In genomic region chrX:47218280-47218919, GRCh38 we compare ENCODE assay signal across 8 cellular contexts. TPM values are rescaled to one million over a fixed set of nuclear protein-coding genes. Genes with fewer than 3 reads are reported as not detected.
A peak's percentile ranks its signal among the peaks of the same experiment; 100 is the strongest.
DNase-seq lines count a peak whose midpoint lies in the region; ATAC-seq and TF ChIP-seq lines count a peak whose summit lies in the region.

TSS of gene CDK16 (plus strand) at chrX:47218681. CDS start at chrX:47223558, 4,877 bp downstream.

- H3K27ac ChIP-seq in upper lobe of right lung, result peak within 1 kb of the TSS; percentile 99

- H3K9me3 ChIP-seq in adipocyte (ENCODE audit: control insufficient read depth, low read length) (no peaks in the 10 kb centered on the region), upper lobe of right lung (no peaks in the 10 kb centered on the region)

- intact Hi-C loops in cardiac septum (cut with DNase I), result loop anchor here (10.0 kb wide), 1 partner anchor 146 kb away; no protein-coding TSS in a partner anchor
- intact Hi-C loops in posterior vena cava (cut with DNase I), result no loop called here
- intact Hi-C loops in upper lobe of right lung (cut with DNase I), result no loop called here

- H3K36me3 ChIP-seq in adipocyte (ENCODE audit: control insufficient read depth, insufficient read depth, low read length, severe bottlenecking), result peaks cover 38% of the 10 kb centered on the region
- peaks cover 13% of the 10 kb centered on the region for H3K36me3 ChIP-seq in upper lobe of right lung

- ATAC-seq in HG02642 (IDR thresholded peaks at IDR 0.05; ENCODE audit: poor library complexity, unreplicated experiment), result peak; percentile 42
- peak; percentile 73 for ATAC-seq in upper lobe of right lung

- TF ChIP-seq CTCF in GM12865 (IDR thresholded peaks at IDR 0.05; ENCODE audit: insufficient read depth, low read depth, low read length, missing control alignments), result no peak
- TF ChIP-seq CTCF in upper lobe of right lung (IDR thresholded peaks at IDR 0.05), result no peak

- peaks cover 26% of the 10 kb centered on the region for H3K4me1 ChIP-seq in adipocyte (ENCODE audit: control insufficient read depth, insufficient read depth, low read length)
- H3K4me1 ChIP-seq in upper lobe of right lung, result no peaks in the 10 kb centered on the region

- H3K4me3 ChIP-seq in GM12865 (ENCODE audit: low read depth, low read length) (peak within 1 kb of the TSS; percentile 87), adipocyte (ENCODE audit: low read length) (peak within 1 kb of the TSS; percentile 89), upper lobe of right lung (peak within 1 kb of the TSS; percentile 60)

- peak; percentile 87 for DNase-seq in GM12865 (ENCODE audit: low read depth)
- peak; percentile 57 for DNase-seq in NCI-H1105 (lab: John Stamatoyannopoulos, UW)
- peak; percentile 69 for DNase-seq in T follicular helper cell (ENCODE audit: low read depth)
- peak; percentile 89 for DNase-seq in adipocyte (ENCODE audit: low read depth)
- peak; percentile 94 for DNase-seq in cardiac septum (ENCODE audit: low spot score)
- DNase-seq in posterior vena cava (ENCODE audit: low spot score), result peak; percentile 94
- peak; percentile 86 for DNase-seq in upper lobe of right lung

- H3K9ac ChIP-seq in adipocyte (ENCODE audit: low read length), result peak within 1 kb of the TSS; percentile 95

- H3K27me3 ChIP-seq in adipocyte (replicated peaks; ENCODE audit: control insufficient read depth, insufficient read depth, low read length) (no peaks in the 10 kb centered on the region), upper lobe of right lung (no peaks in the 10 kb centered on the region)

RNA-seq across cellular contexts. Expression of gene CDK16, which starts in this region (rescaled TPM):
- total RNA-seq in cardiac septum (177 TPM), posterior vena cava (10 to 100 TPM; 53.5 to 55.3 TPM), upper lobe of right lung (66.4 TPM)

Comparison
In these comparisons a context has a peak if more than half of its experiments do, and no peak if none do; other contexts are left out.
1. Peak in every context shown above with its lines: DNase-seq, ATAC-seq, H3K4me3 ChIP-seq and H3K27ac ChIP-seq.